26 cellular contexts compared by ENCODE assay signal in the genomic region with DNA sequence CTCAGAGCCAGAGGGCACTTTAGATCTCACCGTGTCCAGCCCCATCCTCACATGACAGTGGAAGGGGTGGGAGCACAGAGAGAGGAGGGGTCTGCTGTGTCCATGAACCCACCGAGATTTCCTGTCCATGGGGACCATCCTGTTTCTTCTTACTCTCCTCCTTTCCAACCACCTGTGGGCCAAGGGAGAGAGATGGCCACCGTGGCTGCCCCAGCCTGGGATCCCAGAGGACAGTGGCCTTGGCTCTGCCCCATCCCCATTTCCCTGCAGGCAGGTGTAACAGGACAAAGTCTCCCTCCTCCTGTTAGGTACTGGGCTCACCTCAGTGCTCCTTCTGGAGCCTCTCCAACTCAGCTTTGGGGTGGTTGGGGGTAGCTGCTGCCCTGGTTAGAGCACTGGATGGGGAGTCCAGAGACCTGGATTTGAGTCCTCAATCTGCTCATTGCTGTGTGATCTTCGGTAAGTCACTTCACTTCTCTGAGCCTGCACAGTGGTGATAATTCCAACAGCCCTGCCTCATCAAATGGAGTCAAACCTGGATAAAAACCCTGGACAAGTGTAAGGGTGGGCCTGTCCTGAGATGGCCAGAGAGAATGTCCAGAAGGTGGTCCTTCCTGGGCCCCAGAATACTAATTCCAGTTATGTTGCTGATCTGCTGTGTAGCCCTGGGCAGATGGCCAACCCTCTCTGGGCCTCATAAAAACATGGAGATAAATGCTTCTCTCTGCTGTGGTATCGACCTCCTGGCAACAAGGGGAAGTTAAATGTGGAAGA. TPM values are rescaled to one million over a fixed set of nuclear protein-coding genes. Genes with fewer than 3 reads are reported as not detected.
DNase-seq lines count a peak whose midpoint lies in the region; ATAC-seq, FAIRE-seq and TF ChIP-seq lines count a peak whose summit lies in the region.
"Had no signal": no experiment of that assay in that cellular context is flagged by ENCODE, and none has a peak within 500 bp of the region (broad histone marks: within the 10 kb centered on the region; RNA-seq: fewer than 3 reads in every experiment).

No MANE protein-coding gene starts in this region.

- POLR2A ChIA-PET in OCI-LY7 (lab: Charles Lee) = no interaction called here

- H3K4me1 ChIP-seq in right atrium auricular region = peaks cover 0 to 23% of the 10 kb centered on the region in 2 donors
- peaks cover 0 to 22% (median 0%) of the 10 kb centered on the region in 4 donors for H3K4me1 ChIP-seq in Peyer's patch
- peaks cover 0 to 5% of the 10 kb centered on the region in 2 donors for H3K4me1 ChIP-seq in kidney (ENCODE audit: control insufficient read depth in 1 of 2, insufficient read depth in 1 of 2, low read depth in 1 of 2, low read length in 2 of 2)
- no peaks in the 10 kb centered on the region for H3K4me1 ChIP-seq in OCI-LY7 (ENCODE audit: insufficient read depth, low read length, poor library complexity, severe bottlenecking)
- H3K4me1 ChIP-seq: Caco-2 had no signal

- intact Hi-C loops in Right ventricle myocardium superior (cut with DNase I) = loop anchor here (5.0 kb wide), 2 partner anchors 301 to 381 kb away; no protein-coding TSS in a partner anchor
- intact Hi-C loops in kidney (cut with DNase I) = no loop called here
- intact Hi-C loops in sciatic nerve (cut with DNase I) = no loop called here
- intact Hi-C loops in OCI-LY7 (cut with micrococcal nuclease; ENCODE audit: unreplicated experiment) = no loop called here

- no peaks in the 10 kb centered on the region for H3K27me3 ChIP-seq in right atrium auricular region
- H3K27me3 ChIP-seq in Peyer's patch = no peaks in the 10 kb centered on the region
- H3K27me3 ChIP-seq: BLaER1 had no signal

- no peak overlapping the region for H3K27ac ChIP-seq in right atrium auricular region
- no peak overlapping the region for H3K27ac ChIP-seq in Peyer's patch
- H3K27ac ChIP-seq in kidney (ENCODE audit: low read depth in 2 of 2, low read length in 2 of 2) = no peak overlapping the region
- H3K27ac ChIP-seq in OCI-LY7 (ENCODE audit: low read depth, low read length, poor library complexity, severe bottlenecking) = no peak overlapping the region
- H3K27ac ChIP-seq: GM23248, KMS-11, SK-N-MC had no signal

- no peak for ATAC-seq in Right ventricle myocardium superior (ENCODE audit: poor library complexity)
- no peak for ATAC-seq in sciatic nerve
- ATAC-seq in HG03354 (IDR thresholded peaks at IDR 0.05; ENCODE audit: poor library complexity, severe bottlenecking, unreplicated experiment) = no peak

- CTCF ChIA-PET in OCI-LY7 (lab: Charles Lee; ENCODE audit: unreplicated experiment) = no interaction called here

- BruUV-seq in OCI-LY7 (replicated peaks; lab: Mats Ljungman, UMichigan) = no TSS peak

- H3K9me2 ChIP-seq in OCI-LY7 (ENCODE audit: insufficient read depth, low read length) = no peaks in the 10 kb centered on the region

- H3K79me2 ChIP-seq in OCI-LY7 (ENCODE audit: insufficient read depth, low read depth, low read length) = no peaks in the 10 kb centered on the region

- no peak overlapping the region for H3K4me2 ChIP-seq in OCI-LY7 (ENCODE audit: low read length)
- H3K4me2 ChIP-seq: KMS-11 had no signal

- H3K4me3 ChIP-seq in right atrium auricular region = no peak overlapping the region
- H3K4me3 ChIP-seq in Peyer's patch = no peak overlapping the region
- no peak overlapping the region for H3K4me3 ChIP-seq in kidney (ENCODE audit: low read length in 2 of 2)
- no peak overlapping the region for H3K4me3 ChIP-seq in OCI-LY7 (ENCODE audit: low read depth, low read length, poor library complexity, severe bottlenecking)
- H3K4me3 ChIP-seq: BLaER1, GM23248, SK-N-MC had no signal

- H3K36me3 ChIP-seq in right atrium auricular region = no peaks in the 10 kb centered on the region
- H3K36me3 ChIP-seq in Peyer's patch = no peaks in the 10 kb centered on the region
- no peaks in the 10 kb centered on the region for H3K36me3 ChIP-seq in kidney (ENCODE audit: control insufficient read depth in 1 of 2, insufficient read depth in 2 of 2, low read length in 2 of 2)
- no peaks in the 10 kb centered on the region for H3K36me3 ChIP-seq in OCI-LY7 (ENCODE audit: insufficient read depth, low read length)
- H3K36me3 ChIP-seq: BLaER1 had no signal

- no peak overlapping the region for H3K9ac ChIP-seq in kidney (ENCODE audit: low read length in 2 of 2)
- H3K9ac ChIP-seq: GM23248, KMS-11 had no signal

- H2AFZ ChIP-seq in OCI-LY7 (ENCODE audit: low read length) = no peak overlapping the region
- H2AFZ ChIP-seq: GM23248 had no signal

- TF ChIP-seq CTCF in right atrium auricular region (IDR thresholded peaks at IDR 0.05) (no peak), Peyer's patch (IDR thresholded peaks at IDR 0.05) (no peak), kidney (IDR thresholded peaks at IDR 0.05; ENCODE audit: borderline replicate concordance, extremely low read depth, insufficient read depth) (no peak), OCI-LY7 (conservative IDR thresholded peaks at IDR 0.05; ENCODE audit: low read length) (no peak)

- H3K9me3 ChIP-seq in right atrium auricular region = no peaks in the 10 kb centered on the region
- no peaks in the 10 kb centered on the region for H3K9me3 ChIP-seq in Peyer's patch
- no peaks in the 10 kb centered on the region for H3K9me3 ChIP-seq in kidney (ENCODE audit: control insufficient read depth in 1 of 2, low read length in 2 of 2)
- no peaks in the 10 kb centered on the region for H3K9me3 ChIP-seq in OCI-LY7 (ENCODE audit: low read length)
- H3K9me3 ChIP-seq: BLaER1, Caco-2 had no signal

- no peak for FAIRE-seq in kidney (lab: Jason Lieb, UNC)

- H4K20me1 ChIP-seq in OCI-LY7 (ENCODE audit: insufficient read depth, low read length) = no peaks in the 10 kb centered on the region
- H4K20me1 ChIP-seq: BLaER1 had no signal

- DNase-seq in Right ventricle myocardium superior (peak; percentile 14), right atrium auricular region (ENCODE audit: low spot score) (no peak), Peyer's patch (peak in 2 of 3 donors; percentile 5 to 28), kidney (peak; percentile 42), sciatic nerve (ENCODE audit: low spot score) (peak; percentile 52), NCI-H748 (lab: John Stamatoyannopoulos, UW; ENCODE audit: unreplicated experiment) (no peak), OCI-LY7 (ENCODE audit: low spot score) (no peak)
- DNase-seq: CD4-positive, alpha-beta memory T cell; DMS 273 treated with DMSO at 0.1 percent for 48 hours; DMS79 treated with DMSO at 0.1 percent for 48 hours; GM23248; H9; NCI-H1092 treated with DMSO at 0.1 percent for 48 hours; NCI-H146; NCI-H2029; NCI-H2227 treated with DMSO at 0.1 percent for 48 hours; NCI-H510A; NCI-H774; NK-92 treated with Interleukin-12 subunit alpha and Interleukin-12 subunit beta, amount 100 ng/mL, for 24 hours; OCI-M1; SHP77 treated with DMSO at 0.1 percent for 48 hours had no signal

- no peak for TF ChIP-seq POLR2A in Peyer's patch (IDR thresholded peaks at IDR 0.05)

RNA-seq across cellular contexts. Expression of gene PCBD1, which starts 17.9 kb away (rescaled TPM):
- 142 TPM for total RNA-seq in Right ventricle myocardium superior
- 10 to 100 TPM; 79.4 to 98.6 TPM for total RNA-seq in right atrium auricular region
- 10 to 100 TPM; 38.8 to 63.5 (median 55.9) TPM for total RNA-seq in Peyer's patch
- 90.1 TPM for total RNA-seq in kidney
- 371 TPM for polyA plus RNA-seq in kidney (ENCODE audit: insufficient read depth, low read depth, low replicate concordance)
- total RNA-seq in sciatic nerve = 41.1 TPM
- 4.9 and 7.9 TPM in 2 replicates for total RNA-seq in OCI-LY7 (2014; rRNA removed; shearing (Covaris generic))
- 20.7 and 25.4 TPM in 2 replicates for total RNA-seq in OCI-LY7 (2022)

Comparison
In these comparisons a context has a peak if more than half of its experiments do, and no peak if none do; other contexts are left out.
1. DNase-seq: peak in Right ventricle myocardium superior (single experiment), Peyer's patch (2 of 3), kidney (single experiment) and sciatic nerve (single experiment); none in right atrium auricular region (single experiment), NCI-H748 (single experiment) and OCI-LY7 (single experiment).